Comparison of ENCODE assay signal across 12 cellular contexts in the genomic region with DNA sequence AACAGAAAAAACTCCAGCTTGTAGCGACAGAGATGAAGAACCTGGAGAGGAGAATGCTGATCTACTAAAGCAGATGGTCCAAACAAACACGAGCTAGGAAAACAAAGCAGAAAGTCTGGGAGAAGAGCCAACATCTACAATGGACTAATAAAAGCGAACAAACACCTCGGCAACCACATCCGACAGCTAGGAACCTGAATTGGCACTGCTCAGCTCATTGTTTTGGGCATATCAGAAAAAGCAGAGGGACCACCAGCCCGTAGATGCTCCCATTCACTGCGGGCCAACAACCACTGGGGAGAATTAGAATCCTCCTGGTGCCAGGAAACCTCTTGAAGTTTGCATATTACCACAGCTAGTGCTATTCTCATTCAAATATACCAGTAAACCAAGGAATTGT.
DNase-seq lines count a peak whose midpoint lies in the region; ATAC-seq and TF ChIP-seq lines count a peak whose summit lies in the region.
"Had no signal": no experiment of that assay in that cellular context is flagged by ENCODE, and none has a peak within 500 bp of the region (broad histone marks: within the 10 kb centered on the region; RNA-seq: fewer than 3 reads in every experiment).

No MANE protein-coding gene starts in this region.

- TF ChIP-seq CTCF in endothelial cell (IDR thresholded peaks at IDR 0.05; ENCODE audit: unreplicated experiment) = no peak

- ATAC-seq in esophagus mucosa (no peak), HG02970 (IDR thresholded peaks at IDR 0.05; ENCODE audit: low FRiP score, unreplicated experiment) (no peak), GM18511 (IDR thresholded peaks at IDR 0.05; ENCODE audit: unreplicated experiment) (no peak)
- ATAC-seq: activated T-helper 17 cell treated with anti-CD3 and anti-CD28 coated beads, Interleukin-2, amount 50 U/mL, for 72 hours; left lung had no signal

- no peaks in the 10 kb centered on the region for H3K4me1 Mint-ChIP-seq in endothelial cell (ENCODE audit: unreplicated experiment)
- H3K4me1 Mint-ChIP-seq: activated T-helper 17 cell treated with anti-CD3 and anti-CD28 coated beads, Interleukin-2, amount 50 U/mL, for 72 hours had no signal

- H3K27ac Mint-ChIP-seq in endothelial cell (ENCODE audit: unreplicated experiment) = no peak overlapping the region
- H3K27ac Mint-ChIP-seq: activated T-helper 17 cell treated with anti-CD3 and anti-CD28 coated beads, Interleukin-2, amount 50 U/mL, for 72 hours had no signal

- peak; percentile 98 for DNase-seq in COR-L47 (lab: John Stamatoyannopoulos, UW)
- peak; percentile 14 for DNase-seq in LoVo (ENCODE audit: low spot score)
- DNase-seq in NCI-H345 (lab: John Stamatoyannopoulos, UW) = peak; percentile 100
- peak; percentile 77 for DNase-seq in cerebellum (ENCODE audit: low spot score)
- no peak for DNase-seq in endothelial cell (ENCODE audit: low spot score)
- DNase-seq: central memory CD4-positive, alpha-beta T cell; left lung; stimulated activated CD4-positive, alpha-beta T cell treated with anti-CD3 and anti-CD28 coated beads, Interleukin-2, amount 100 ng/mL, for 48 hours had no signal

- no peaks in the 10 kb centered on the region for H3K9me3 Mint-ChIP-seq in endothelial cell (ENCODE audit: unreplicated experiment)
- H3K9me3 Mint-ChIP-seq: activated T-helper 17 cell treated with anti-CD3 and anti-CD28 coated beads, Interleukin-2, amount 50 U/mL, for 72 hours had no signal

- no peaks in the 10 kb centered on the region for H3K27me3 Mint-ChIP-seq in endothelial cell (ENCODE audit: unreplicated experiment)
- H3K27me3 Mint-ChIP-seq: activated T-helper 17 cell treated with anti-CD3 and anti-CD28 coated beads, Interleukin-2, amount 50 U/mL, for 72 hours had no signal

- no peak overlapping the region for H3K4me3 Mint-ChIP-seq in endothelial cell (ENCODE audit: unreplicated experiment)
- H3K4me3 Mint-ChIP-seq: activated T-helper 17 cell treated with anti-CD3 and anti-CD28 coated beads, Interleukin-2, amount 50 U/mL, for 72 hours had no signal

- H3K36me3 Mint-ChIP-seq in endothelial cell (ENCODE audit: low read depth, unreplicated experiment) = no peaks in the 10 kb centered on the region
